Comparison of ENCODE assay signal across 32 cellular contexts in genomic region chr2:61712060-61712459, GRCh38.
"Had no signal": no experiment of that assay in that cellular context is flagged by ENCODE, and none has a peak within 500 bp of the region (broad histone marks: within the 10 kb centered on the region; RNA-seq: fewer than 3 reads in every experiment).

No MANE protein-coding gene starts in this region.

- H3K27me3 ChIP-seq: ascending aorta, cardiac muscle cell had no signal

- DNase-seq: activated CD4-positive, alpha-beta memory T cell treated with anti-CD3 and anti-CD28 coated beads, Interleukin-2, amount 10 ng/mL, durations not matched to agents 7 days and 5 days; activated CD4-positive, alpha-beta T cell treated with anti-CD3 and anti-CD28 coated beads for 1 hour; activated CD4-positive, alpha-beta T cell treated with anti-CD3 and anti-CD28 coated beads for 36 hours; activated CD4-positive, alpha-beta T cell treated with anti-CD3 and anti-CD28 coated beads for 48 hours; activated CD4-positive, alpha-beta T cell treated with anti-CD3 and anti-CD28 coated beads, Interleukin-2, amount 10 ng/mL, durations not matched to agents 7 days and 5 days; activated CD4-positive, alpha-beta T cell treated with anti-CD3 and anti-CD28 coated beads, Interleukin-2, amount 50 U/mL, for 48 hours; activated CD4-positive, CD25-positive, alpha-beta regulatory T cell; activated CD8-positive, alpha-beta memory T cell treated with anti-CD3 and anti-CD28 coated beads for 24 hours; activated CD8-positive, alpha-beta memory T cell treated with anti-CD3 and anti-CD28 coated beads, Interleukin-2, amount 10 ng/mL, durations not matched to agents 7 days and 5 days; activated CD8-positive, alpha-beta memory T cell treated with anti-CD3 and anti-CD28 coated beads, Interleukin-2, amount 50 U/mL, for 48 hours; activated CD8-positive, alpha-beta T cell treated with anti-CD3 and anti-CD28 coated beads, Interleukin-2, amount 10 ng/mL, durations not matched to agents 7 days and 5 days; activated effector memory CD4-positive, alpha-beta T cell treated with Interleukin-2 at 50 U/mL for 16 hours; activated gamma-delta T cell; activated naive CD4-positive, alpha-beta T cell treated with anti-CD3 and anti-CD28 coated beads, Interleukin-2, amount 10 ng/mL, durations not matched to agents 7 days and 5 days; activated naive CD4-positive, alpha-beta T cell treated with Interleukin-2 at 50 U/mL for 16 hours; activated naive CD8-positive, alpha-beta T cell treated with anti-CD3 and anti-CD28 coated beads, Interleukin-2, amount 10 ng/mL, durations not matched to agents 7 days and 5 days; activated naive CD8-positive, alpha-beta T cell treated with anti-CD3 and anti-CD28 coated beads, Interleukin-2, amount 50 U/mL, for 24 hours; activated T-cell treated with anti-CD3 and anti-CD28 coated beads, Interleukin-2, amount 50 U/mL, for 24 hours; activated T-cell treated with anti-CD3 and anti-CD28 coated beads, Interleukin-2, amount 50 U/mL, for 48 hours; amygdala; anterior cingulate cortex; caudate nucleus; cerebellar nuclear complex; T-helper 2 cell; T-helper 9 cell; WERI-Rb-1 had no signal

- H3K9me3 ChIP-seq: ascending aorta had no signal

- H3K27ac ChIP-seq: ascending aorta, cardiac muscle cell, WERI-Rb-1 had no signal

- H3K4me3 ChIP-seq: ascending aorta, cardiac muscle cell had no signal

- FAIRE-seq: bronchial epithelial cell, TTC549 had no signal

- H3K4me1 ChIP-seq: ascending aorta had no signal

- H3K36me3 ChIP-seq: ascending aorta, cardiac muscle cell, WERI-Rb-1 had no signal

- ATAC-seq: activated CD4-positive, alpha-beta T cell treated with anti-CD3 and anti-CD28 coated beads for 36 hours; activated CD4-positive, CD25-positive, alpha-beta regulatory T cell treated with anti-CD3 and anti-CD28 coated beads, Interleukin-2, amount 50 U/mL, for 24 hours; activated CD8-positive, alpha-beta memory T cell treated with anti-CD3 and anti-CD28 coated beads, Interleukin-2, amount 10 ng/mL, durations not matched to agents 7 days and 5 days; activated CD8-positive, alpha-beta T cell treated with anti-CD3 and anti-CD28 coated beads, Interleukin-2, amount 10 ng/mL, durations not matched to agents 7 days and 5 days; activated naive CD8-positive, alpha-beta T cell treated with anti-CD3 and anti-CD28 coated beads, Interleukin-2, amount 50 U/mL, for 24 hours; WTC11 had no signal
